10 cellular contexts compared by ENCODE assay signal in genomic region chr7:101740981-101741725, GRCh38.
DNase-seq lines count a peak whose midpoint lies in the region; ATAC-seq and TF ChIP-seq lines count a peak whose summit lies in the region.
"Had no signal": no experiment of that assay in that cellular context is flagged by ENCODE, and none has a peak within 500 bp of the region (broad histone marks: within the 10 kb centered on the region; RNA-seq: fewer than 3 reads in every experiment).

No MANE protein-coding gene starts in this region.

- no peaks in the 10 kb centered on the region for H3K9me3 Mint-ChIP-seq in activated naive CD8-positive, alpha-beta T cell treated with anti-CD3 and anti-CD28 coated beads for 36 hours

- H3K9me3 ChIP-seq in DND-41 (ENCODE audit: insufficient read depth, low read length, severe bottlenecking) (no peaks in the 10 kb centered on the region), A673 (ENCODE audit: low read depth, low read length, poor library complexity, severe bottlenecking) (no peaks in the 10 kb centered on the region)
- H3K9me3 ChIP-seq: breast epithelium, SJSA1 had no signal

- DNase-seq in DND-41 (peak; percentile 83), KBM-7 (peak; percentile 73), A673 (ENCODE audit: low spot score) (no peak), T-helper 9 cell (no peak), Right ventricle myocardium superior (no peak), NCI-H446 (lab: John Stamatoyannopoulos, UW) (no peak)
- DNase-seq in activated naive CD8-positive, alpha-beta T cell treated with anti-CD3 and anti-CD28 coated beads for 36 hours: peak; percentile 9

- CTCF ChIA-PET in A673 (lab: Charles Lee): no interaction called here

- H2AFZ ChIP-seq in DND-41 (ENCODE audit: low read depth, low read length): peak overlapping the region; percentile 60; the same call in 1 of the 2 replicates

- in situ Hi-C loops in KBM-7 (cut with MboI; ENCODE audit: low pct_unique_long_range_greater_than_20kb, low sequenced_read_pairs): no loop called here

- TF ChIP-seq CTCF in DND-41 (IDR thresholded peaks at IDR 0.05; ENCODE audit: borderline replicate concordance, extremely low read depth, low read length, poor library complexity, severe bottlenecking) (no peak), A673 (conservative IDR thresholded peaks at IDR 0.05; ENCODE audit: low read depth, low read length) (no peak)

- H3K27me3 ChIP-seq in DND-41 (ENCODE audit: insufficient read depth, low read length, poor library complexity) (no peaks in the 10 kb centered on the region), A673 (replicated peaks; ENCODE audit: insufficient read depth, low read depth, low read length, poor library complexity) (no peaks in the 10 kb centered on the region)

- no peaks in the 10 kb centered on the region for H3K36me3 Mint-ChIP-seq in activated naive CD8-positive, alpha-beta T cell treated with anti-CD3 and anti-CD28 coated beads for 36 hours

- H3K36me3 ChIP-seq in DND-41 (ENCODE audit: insufficient read depth, low read length) (no peaks in the 10 kb centered on the region), A673 (ENCODE audit: insufficient read depth, low read length, poor library complexity, severe bottlenecking) (no peaks in the 10 kb centered on the region)
- H3K36me3 ChIP-seq: breast epithelium, SJSA1 had no signal

- peak overlapping the region; percentile 78 for H3K9ac ChIP-seq in DND-41 (ENCODE audit: low read depth, low read length)

- H3K4me2 ChIP-seq in DND-41 (ENCODE audit: insufficient read depth, low read length): peak overlapping the region; percentile 86

- POLR2A ChIA-PET in A673 (lab: Charles Lee; ENCODE audit: low non-redundant PET): no interaction called here

- H3K4me1 Mint-ChIP-seq in activated naive CD8-positive, alpha-beta T cell treated with anti-CD3 and anti-CD28 coated beads for 36 hours: peaks cover 22% of the 10 kb centered on the region

- H3K4me3 Mint-ChIP-seq in activated naive CD8-positive, alpha-beta T cell treated with anti-CD3 and anti-CD28 coated beads for 36 hours: peak overlapping the region; percentile 37

- peak overlapping the region; percentile 94 for H3K27ac ChIP-seq in DND-41 (ENCODE audit: low read length)
- no peak overlapping the region for H3K27ac ChIP-seq in A673 (ENCODE audit: low read depth, low read length, poor library complexity, severe bottlenecking)
- H3K27ac ChIP-seq: breast epithelium, SJSA1 had no signal

- H3K4me1 ChIP-seq in DND-41 (ENCODE audit: insufficient read depth, low read length) (peaks cover 61% of the 10 kb centered on the region), A673 (ENCODE audit: insufficient read depth, low read length, poor library complexity, severe bottlenecking) (peaks cover 6% of the 10 kb centered on the region)

- no peaks in the 10 kb centered on the region for H3K27me3 Mint-ChIP-seq in activated naive CD8-positive, alpha-beta T cell treated with anti-CD3 and anti-CD28 coated beads for 36 hours

- no TSS peak for BruUV-seq in A673 (replicated peaks; lab: Mats Ljungman, UMichigan)

- H3K27ac Mint-ChIP-seq in activated naive CD8-positive, alpha-beta T cell treated with anti-CD3 and anti-CD28 coated beads for 36 hours: peak overlapping the region; percentile 56

- ATAC-seq in DND-41 (ENCODE audit: insufficient read depth, low read depth) (peak; percentile 75), GM19043 (IDR thresholded peaks at IDR 0.05; ENCODE audit: low read depth, unreplicated experiment) (peak; percentile 65), Right ventricle myocardium superior (ENCODE audit: poor library complexity) (no peak)

- H3K4me3 ChIP-seq in DND-41 (ENCODE audit: low read depth in 1 of 2, low read length in 2 of 2): peak overlapping the region in 1 of 2 experiments; percentile 49; a peak in 2 of 4 replicates
- no peak overlapping the region for H3K4me3 ChIP-seq in A673 (ENCODE audit: low read depth, low read length, poor library complexity, severe bottlenecking)
- H3K4me3 ChIP-seq: breast epithelium, SJSA1 had no signal

- H3K79me2 ChIP-seq in DND-41 (ENCODE audit: insufficient read depth, low read length): peaks cover 13% of the 10 kb centered on the region

- no peaks in the 10 kb centered on the region for H4K20me1 ChIP-seq in DND-41 (ENCODE audit: insufficient read depth, low read length)

- intact Hi-C loops in A673 (cut with micrococcal nuclease; ENCODE audit: unreplicated experiment): no loop called here
- intact Hi-C loops in Right ventricle myocardium superior (cut with DNase I): loop anchor here (10.0 kb wide), 1 partner anchor 64 kb away; no protein-coding TSS in a partner anchor

Comparison
In these comparisons a context has a peak if more than half of its experiments do, and no peak if none do; other contexts are left out.
1. DNase-seq: peak in DND-41 (single experiment), KBM-7 (single experiment) and activated naive CD8-positive, alpha-beta T cell treated with anti-CD3 and anti-CD28 coated beads for 36 hours (single experiment); none in A673 (single experiment), T-helper 9 cell (single experiment), Right ventricle myocardium superior (single experiment) and NCI-H446 (0 of 2).